ENCODE assay signal across 35 cellular contexts in the genomic region with DNA sequence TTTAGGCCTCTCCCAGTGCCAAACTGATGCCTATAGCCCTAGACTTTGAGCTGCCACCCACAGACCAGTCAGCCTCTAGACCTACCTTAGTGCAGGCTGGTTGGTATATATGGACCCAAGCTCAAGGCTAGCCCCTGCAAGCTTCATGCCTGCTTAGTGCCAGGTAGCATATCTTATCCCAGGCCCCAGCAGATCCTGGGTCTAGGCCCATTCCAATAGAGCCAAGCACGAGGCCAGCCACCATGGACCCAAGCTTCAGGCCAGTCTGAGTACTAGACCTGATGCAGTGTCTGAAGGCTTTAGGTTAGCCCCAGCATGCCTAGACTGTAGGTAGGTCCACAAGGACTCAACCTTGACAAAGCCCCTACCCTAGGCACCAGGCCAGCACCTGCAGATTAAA.
"Had no signal": no experiment of that assay in that cellular context is flagged by ENCODE, and none has a peak within 500 bp of the region (broad histone marks: within the 10 kb centered on the region; RNA-seq: fewer than 3 reads in every experiment).

No MANE protein-coding gene starts in this region.

- H3K4me1 ChIP-seq: ascending aorta had no signal

- H3K27me3 Mint-ChIP-seq: activated CD4-positive, alpha-beta memory T cell treated with anti-CD3 and anti-CD28 coated beads, Interleukin-2, amount 10 ng/mL, durations not matched to agents 7 days and 5 days; activated CD4-positive, alpha-beta T cell treated with anti-CD3 and anti-CD28 coated beads for 36 hours; activated CD4-positive, alpha-beta T cell treated with anti-CD3 and anti-CD28 coated beads, Interleukin-2, amount 10 ng/mL, durations not matched to agents 7 days and 5 days; activated CD8-positive, alpha-beta memory T cell treated with anti-CD3 and anti-CD28 coated beads, Interleukin-2, amount 10 ng/mL, durations not matched to agents 7 days and 5 days; activated naive CD4-positive, alpha-beta T cell treated with anti-CD3 and anti-CD28 coated beads, Interleukin-2, amount 10 ng/mL, durations not matched to agents 7 days and 5 days; activated naive CD4-positive, alpha-beta T cell treated with anti-CD3 and anti-CD28 coated beads, Interleukin-2, amount 50 U/mL, for 24 hours; activated naive CD8-positive, alpha-beta T cell; activated T-cell treated with anti-CD3 and anti-CD28 coated beads, Interleukin-2, amount 50 U/mL, for 24 hours; central memory CD8-positive, alpha-beta T cell had no signal

- H3K4me3 ChIP-seq: ascending aorta, cardiac muscle cell had no signal

- ATAC-seq: activated CD4-positive, alpha-beta T cell treated with anti-CD3 and anti-CD28 coated beads for 36 hours; activated CD4-positive, CD25-positive, alpha-beta regulatory T cell treated with anti-CD3 and anti-CD28 coated beads, Interleukin-2, amount 50 U/mL, for 24 hours; activated CD8-positive, alpha-beta memory T cell treated with anti-CD3 and anti-CD28 coated beads, Interleukin-2, amount 10 ng/mL, durations not matched to agents 7 days and 5 days; activated CD8-positive, alpha-beta T cell treated with anti-CD3 and anti-CD28 coated beads, Interleukin-2, amount 10 ng/mL, durations not matched to agents 7 days and 5 days had no signal

- H3K27ac ChIP-seq: ascending aorta, cardiac muscle cell, VCaP had no signal

- H3K36me3 Mint-ChIP-seq: activated CD8-positive, alpha-beta memory T cell treated with anti-CD3 and anti-CD28 coated beads, Interleukin-2, amount 10 ng/mL, durations not matched to agents 7 days and 5 days; activated naive CD4-positive, alpha-beta T cell treated with anti-CD3 and anti-CD28 coated beads, Interleukin-2, amount 10 ng/mL, durations not matched to agents 7 days and 5 days; activated naive CD8-positive, alpha-beta T cell; brain had no signal

- H3K27ac Mint-ChIP-seq: activated CD4-positive, alpha-beta memory T cell treated with anti-CD3 and anti-CD28 coated beads, Interleukin-2, amount 10 ng/mL, durations not matched to agents 7 days and 5 days; activated CD4-positive, alpha-beta T cell treated with anti-CD3 and anti-CD28 coated beads for 36 hours; activated CD4-positive, alpha-beta T cell treated with anti-CD3 and anti-CD28 coated beads, Interleukin-2, amount 10 ng/mL, durations not matched to agents 7 days and 5 days; activated CD8-positive, alpha-beta memory T cell treated with anti-CD3 and anti-CD28 coated beads, Interleukin-2, amount 10 ng/mL, durations not matched to agents 7 days and 5 days; activated CD8-positive, alpha-beta T cell treated with anti-CD3 and anti-CD28 coated beads, Interleukin-2, amount 10 ng/mL, durations not matched to agents 7 days and 5 days; activated naive CD4-positive, alpha-beta T cell treated with anti-CD3 and anti-CD28 coated beads, Interleukin-2, amount 10 ng/mL, durations not matched to agents 7 days and 5 days; activated naive CD4-positive, alpha-beta T cell treated with anti-CD3 and anti-CD28 coated beads, Interleukin-2, amount 50 U/mL, for 24 hours; activated naive CD8-positive, alpha-beta T cell; activated T-cell treated with anti-CD3 and anti-CD28 coated beads, Interleukin-2, amount 50 U/mL, for 24 hours; activated T-helper 2 cell treated with anti-CD3 and anti-CD28 coated beads, Interferon-gamma antibody, Interleukin-2, Interleukin-4, amounts not matched to agents 10 μg/mL and 5 μg/mL and 100 μg/mL, durations not matched to agents 14 hours and 24 hours and 36 hours; brain; T-helper 1 cell treated with Interleukin-12 subunit alpha and Interleukin-12 subunit beta and Interleukin-4 antibody, amounts not matched to agents 30 μg/mL and 1 μg/mL, for 36 hours; T-helper 2 cell treated with Interferon-gamma antibody and Interleukin-4, amounts not matched to agents 5 μg/mL and 100 μg/mL, for 36 hours had no signal

- H3K4me1 Mint-ChIP-seq: activated CD4-positive, alpha-beta memory T cell treated with anti-CD3 and anti-CD28 coated beads, Interleukin-2, amount 10 ng/mL, durations not matched to agents 7 days and 5 days; activated CD4-positive, alpha-beta T cell treated with anti-CD3 and anti-CD28 coated beads for 36 hours; activated CD4-positive, alpha-beta T cell treated with anti-CD3 and anti-CD28 coated beads, Interleukin-2, amount 10 ng/mL, durations not matched to agents 7 days and 5 days; activated CD8-positive, alpha-beta memory T cell treated with anti-CD3 and anti-CD28 coated beads, Interleukin-2, amount 10 ng/mL, durations not matched to agents 7 days and 5 days; activated naive CD4-positive, alpha-beta T cell treated with anti-CD3 and anti-CD28 coated beads, Interleukin-2, amount 10 ng/mL, durations not matched to agents 7 days and 5 days; activated naive CD4-positive, alpha-beta T cell treated with anti-CD3 and anti-CD28 coated beads, Interleukin-2, amount 50 U/mL, for 24 hours; brain; central memory CD8-positive, alpha-beta T cell had no signal

- DNase-seq: activated CD4-positive, alpha-beta memory T cell treated with anti-CD3 and anti-CD28 coated beads, Interleukin-2, amount 10 ng/mL, durations not matched to agents 7 days and 5 days; activated CD4-positive, alpha-beta T cell treated with anti-CD3 and anti-CD28 coated beads for 1 hour; activated CD4-positive, alpha-beta T cell treated with anti-CD3 and anti-CD28 coated beads for 36 hours; activated CD4-positive, alpha-beta T cell treated with anti-CD3 and anti-CD28 coated beads for 48 hours; activated CD4-positive, alpha-beta T cell treated with anti-CD3 and anti-CD28 coated beads, Interleukin-2, amount 10 ng/mL, durations not matched to agents 7 days and 5 days; activated CD4-positive, alpha-beta T cell treated with anti-CD3 and anti-CD28 coated beads, Interleukin-2, amount 50 U/mL, for 48 hours; activated CD4-positive, CD25-positive, alpha-beta regulatory T cell; activated CD8-positive, alpha-beta memory T cell treated with anti-CD3 and anti-CD28 coated beads for 24 hours; activated CD8-positive, alpha-beta memory T cell treated with anti-CD3 and anti-CD28 coated beads, Interleukin-2, amount 10 ng/mL, durations not matched to agents 7 days and 5 days; activated CD8-positive, alpha-beta memory T cell treated with anti-CD3 and anti-CD28 coated beads, Interleukin-2, amount 50 U/mL, for 48 hours; activated CD8-positive, alpha-beta T cell treated with anti-CD3 and anti-CD28 coated beads, Interleukin-2, amount 10 ng/mL, durations not matched to agents 7 days and 5 days; activated effector memory CD4-positive, alpha-beta T cell treated with Interleukin-2 at 50 U/mL for 16 hours; activated gamma-delta T cell; activated naive CD4-positive, alpha-beta T cell treated with anti-CD3 and anti-CD28 coated beads, Interleukin-2, amount 10 ng/mL, durations not matched to agents 7 days and 5 days; activated naive CD4-positive, alpha-beta T cell treated with Interleukin-2 at 50 U/mL for 16 hours; activated T-cell treated with anti-CD3 and anti-CD28 coated beads, Interleukin-2, amount 50 U/mL, for 24 hours; activated T-cell treated with anti-CD3 and anti-CD28 coated beads, Interleukin-2, amount 50 U/mL, for 48 hours; amygdala; anterior cingulate cortex; caudate nucleus; cerebellar nuclear complex; T-helper 1 cell; T-helper 2 cell; T-helper 9 cell had no signal

- H3K4me3 Mint-ChIP-seq: activated CD4-positive, alpha-beta memory T cell treated with anti-CD3 and anti-CD28 coated beads, Interleukin-2, amount 10 ng/mL, durations not matched to agents 7 days and 5 days; activated CD4-positive, alpha-beta T cell treated with anti-CD3 and anti-CD28 coated beads for 36 hours; activated CD4-positive, alpha-beta T cell treated with anti-CD3 and anti-CD28 coated beads, Interleukin-2, amount 10 ng/mL, durations not matched to agents 7 days and 5 days; activated CD8-positive, alpha-beta memory T cell treated with anti-CD3 and anti-CD28 coated beads, Interleukin-2, amount 10 ng/mL, durations not matched to agents 7 days and 5 days; activated CD8-positive, alpha-beta T cell treated with anti-CD3 and anti-CD28 coated beads, Interleukin-2, amount 10 ng/mL, durations not matched to agents 7 days and 5 days; activated naive CD4-positive, alpha-beta T cell treated with anti-CD3 and anti-CD28 coated beads, Interleukin-2, amount 10 ng/mL, durations not matched to agents 7 days and 5 days; activated naive CD4-positive, alpha-beta T cell treated with anti-CD3 and anti-CD28 coated beads, Interleukin-2, amount 50 U/mL, for 24 hours; activated naive CD8-positive, alpha-beta T cell; activated T-cell treated with anti-CD3 and anti-CD28 coated beads, Interleukin-2, amount 50 U/mL, for 24 hours; brain; central memory CD8-positive, alpha-beta T cell; T-helper 1 cell treated with Interleukin-12 subunit alpha and Interleukin-12 subunit beta and Interleukin-4 antibody, amounts not matched to agents 30 μg/mL and 1 μg/mL, for 36 hours; T-helper 2 cell treated with Interferon-gamma antibody and Interleukin-4, amounts not matched to agents 5 μg/mL and 100 μg/mL, for 36 hours had no signal

- H3K36me3 ChIP-seq: ascending aorta, cardiac muscle cell had no signal

- H3K27me3 ChIP-seq: ascending aorta, cardiac muscle cell had no signal
